26 cellular contexts compared by ENCODE assay signal in the genomic region with DNA sequence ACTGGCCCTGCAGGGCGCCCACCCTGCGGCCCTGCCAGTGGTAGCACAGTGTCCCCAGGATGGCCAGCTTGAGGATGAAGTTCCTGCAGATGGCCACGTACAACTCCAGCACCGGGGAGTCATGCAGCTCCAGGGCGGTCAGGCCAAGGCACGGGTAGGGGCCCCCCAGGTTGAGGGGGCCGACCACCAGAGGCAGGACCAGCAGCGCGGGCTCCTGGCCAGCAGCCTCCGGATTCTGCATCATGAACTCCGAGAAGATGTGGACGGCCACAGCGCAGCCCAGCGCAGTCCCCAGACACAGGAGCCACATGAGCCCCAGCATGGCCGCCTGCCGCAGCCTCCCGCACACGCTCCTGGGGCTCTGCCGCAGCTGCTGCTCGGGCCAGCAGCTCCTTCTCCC.
"Had no signal": no experiment of that assay in that cellular context is flagged by ENCODE, and none has a peak within 500 bp of the region (broad histone marks: within the 10 kb centered on the region; RNA-seq: fewer than 3 reads in every experiment).

No MANE protein-coding gene starts in this region.

- H3K36me3 ChIP-seq: left lung, lower lobe of right lung, neural progenitor cell, pancreas, prostate gland, stomach, thyroid gland, transverse colon, upper lobe of left lung had no signal

- H3K4me2 ChIP-seq: neural progenitor cell had no signal

- H3K9me3 ChIP-seq: left lung, lower lobe of right lung, pancreas, prostate gland, stomach, testis, thyroid gland, transverse colon, upper lobe of left lung had no signal

- H3K4me1 ChIP-seq: left lung, lower lobe of right lung, pancreas, prostate gland, stomach, testis, transverse colon had no signal

- DNase-seq: hypothalamus; immature natural killer cell; kidney; left colon; lower lobe of right lung; mammary epithelial cell; mesenchymal stem cell; retina; stimulated activated CD4-positive, alpha-beta T cell treated with anti-CD3 and anti-CD28 coated beads, Interleukin-12 subunit alpha, Interleukin-12 subunit beta, amount 100 ng/mL, for 4 hours; stimulated activated CD4-positive, alpha-beta T cell treated with anti-CD3 and anti-CD28 coated beads, Interleukin-15, amount 100 ng/mL, for 24 hours; stimulated activated CD4-positive, alpha-beta T cell treated with anti-CD3 and anti-CD28 coated beads, Interleukin-2, amount 100 ng/mL, for 24 hours; stimulated activated CD4-positive, alpha-beta T cell treated with anti-CD3 and anti-CD28 coated beads, Interleukin-4, amount 100 ng/mL, for 1 hour; stimulated activated naive B cell treated with anti-CD40 and anti-IgM and Interleukin-4, amounts not matched to agents 10 μg/mL and 1 μg/mL and 100 μg/mL, for 72 hours; stimulated activated naive CD8-positive, alpha-beta T cell treated with anti-CD3 and anti-CD28 coated beads, Interleukin-15, Interleukin-2, amounts not matched to agents 100 U/mL and 50 U/mL, for 24 hours; stomach; testis; transverse colon had no signal

- FAIRE-seq: islet of Langerhans, kidney, pancreas, urothelium cell line had no signal

- H3K27ac ChIP-seq: left lung, lower lobe of right lung, neural progenitor cell, pancreas, prostate gland, skin epidermis, stomach, testis, thyroid gland, transverse colon, upper lobe of left lung had no signal

- H3K27me3 ChIP-seq: left lung, neural progenitor cell, pancreas, testis, thyroid gland, transverse colon, upper lobe of left lung had no signal

- H3K4me3 ChIP-seq: left lung, lower lobe of right lung, neural progenitor cell, pancreas, prostate gland, skin epidermis, stomach, thyroid gland, transverse colon, upper lobe of left lung had no signal

- H3K9ac ChIP-seq: neural progenitor cell had no signal
